In the genomic region with DNA sequence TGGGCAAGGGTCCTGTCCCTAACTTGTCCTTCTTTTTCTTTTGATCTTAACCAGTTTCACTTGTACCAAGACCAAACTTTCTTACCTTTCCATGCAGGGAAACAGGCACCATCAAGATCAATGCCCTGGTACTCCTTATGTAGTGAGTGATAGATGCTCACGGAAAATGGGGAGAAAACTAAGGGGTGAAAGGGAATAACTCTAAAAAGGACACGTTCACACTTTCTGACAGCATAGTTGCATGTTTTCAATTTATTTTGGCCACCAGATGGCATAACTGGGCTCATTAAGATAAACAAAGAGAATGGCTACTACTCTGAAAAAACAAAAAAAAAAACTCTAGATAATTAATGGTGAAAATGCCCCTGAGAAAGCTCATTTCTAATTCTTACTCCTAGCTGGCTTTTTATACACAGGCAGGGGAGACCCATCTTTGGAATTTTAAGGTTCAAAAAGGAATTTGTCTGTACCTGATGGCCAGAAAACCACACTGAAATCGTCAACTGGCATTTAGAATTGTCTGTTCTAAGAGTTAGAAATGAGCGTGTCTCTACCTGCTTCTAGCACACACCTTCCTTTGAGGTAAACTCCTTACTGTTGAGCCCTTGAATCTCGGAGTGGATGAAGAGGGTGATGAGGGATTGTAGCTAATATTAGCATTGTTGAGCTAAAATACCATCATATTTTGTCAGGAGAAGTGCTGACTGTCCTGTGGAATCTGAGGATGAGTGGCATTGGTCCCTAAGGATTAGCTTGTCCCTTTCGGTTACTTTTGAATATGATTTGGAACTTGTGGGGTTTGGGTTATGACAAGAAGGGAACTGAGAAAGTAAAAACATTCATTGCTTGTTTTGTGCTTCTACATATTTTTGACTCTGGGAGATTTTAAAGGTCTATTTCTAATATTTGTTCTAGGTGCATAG, we compare ENCODE assay signal across 1 cellular context.
TF ChIP-seq lines count a peak whose summit lies in the region.

No MANE protein-coding gene starts in this region.

TF ChIP-seq in HepG2, 621 proteins besides CTCF, POLR2A, EP300 and RAD21 (continued from another document and continues in another):
- no peak for TF ChIP-seq NFAT5 (CRISPR knock-in tag; IDR thresholded peaks at IDR 0.05)
- peak; percentile 53; the same call in 1 of the 2 replicates for TF ChIP-seq ZNF557 (CRISPR knock-in tag; IDR thresholded peaks at IDR 0.05)
- TF ChIP-seq EEA1 (CRISPR knock-in tag; IDR thresholded peaks at IDR 0.05; ENCODE audit: borderline replicate concordance): no peak
- TF ChIP-seq GATAD2A (CRISPR knock-in tag; IDR thresholded peaks at IDR 0.05): peak; percentile 27; the same call in 1 of the 2 replicates
- TF ChIP-seq NFIC (IDR thresholded peaks at IDR 0.05; ENCODE audit: low read length): peak; percentile 34; the same call in 1 of the 2 replicates
- peak; percentile 8 for TF ChIP-seq PHF5A (CRISPR knock-in tag; IDR thresholded peaks at IDR 0.05; ENCODE audit: low read depth, unreplicated experiment)
- TF ChIP-seq, protein P1, sequence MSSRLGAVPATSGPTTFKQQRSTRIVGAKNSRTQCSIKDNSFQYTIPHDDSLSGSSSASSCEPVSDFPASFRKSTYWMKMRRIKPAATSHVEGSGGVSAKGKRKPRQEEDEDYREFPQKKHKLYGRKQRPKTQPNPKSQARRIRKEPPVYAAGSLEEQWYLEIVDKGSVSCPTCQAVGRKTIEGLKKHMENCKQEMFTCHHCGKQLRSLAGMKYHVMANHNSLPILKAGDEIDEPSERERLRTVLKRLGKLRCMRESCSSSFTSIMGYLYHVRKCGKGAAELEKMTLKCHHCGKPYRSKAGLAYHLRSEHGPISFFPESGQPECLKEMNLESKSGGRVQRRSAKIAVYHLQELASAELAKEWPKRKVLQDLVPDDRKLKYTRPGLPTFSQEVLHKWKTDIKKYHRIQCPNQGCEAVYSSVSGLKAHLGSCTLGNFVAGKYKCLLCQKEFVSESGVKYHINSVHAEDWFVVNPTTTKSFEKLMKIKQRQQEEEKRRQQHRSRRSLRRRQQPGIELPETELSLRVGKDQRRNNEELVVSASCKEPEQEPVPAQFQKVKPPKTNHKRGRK (CRISPR knock-in tag; IDR thresholded peaks at IDR 0.05): no peak
- TF ChIP-seq ZNF800 (CRISPR knock-in tag; IDR thresholded peaks at IDR 0.05): no peak
- no peak for TF ChIP-seq NCOA1 (CRISPR knock-in tag; IDR thresholded peaks at IDR 0.05)
- TF ChIP-seq, protein P2, sequence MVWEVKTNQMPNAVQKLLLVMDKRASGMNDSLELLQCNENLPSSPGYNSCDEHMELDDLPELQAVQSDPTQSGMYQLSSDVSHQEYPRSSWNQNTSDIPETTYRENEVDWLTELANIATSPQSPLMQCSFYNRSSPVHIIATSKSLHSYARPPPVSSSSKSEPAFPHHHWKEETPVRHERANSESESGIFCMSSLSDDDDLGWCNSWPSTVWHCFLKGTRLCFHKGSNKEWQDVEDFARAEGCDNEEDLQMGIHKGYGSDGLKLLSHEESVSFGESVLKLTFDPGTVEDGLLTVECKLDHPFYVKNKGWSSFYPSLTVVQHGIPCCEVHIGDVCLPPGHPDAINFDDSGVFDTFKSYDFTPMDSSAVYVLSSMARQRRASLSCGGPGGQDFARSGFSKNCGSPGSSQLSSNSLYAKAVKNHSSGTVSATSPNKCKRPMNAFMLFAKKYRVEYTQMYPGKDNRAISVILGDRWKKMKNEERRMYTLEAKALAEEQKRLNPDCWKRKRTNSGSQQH (CRISPR knock-in tag; IDR thresholded peaks at IDR 0.05; ENCODE audit: low read depth): no peak
- TF ChIP-seq ZBTB7B (CRISPR knock-in tag; IDR thresholded peaks at IDR 0.05): peak; percentile 4; the same call in 1 of the 2 replicates
- TF ChIP-seq GLI4 (CRISPR knock-in tag; IDR thresholded peaks at IDR 0.05; ENCODE audit: borderline replicate concordance): no peak
- TF ChIP-seq, protein P3, sequence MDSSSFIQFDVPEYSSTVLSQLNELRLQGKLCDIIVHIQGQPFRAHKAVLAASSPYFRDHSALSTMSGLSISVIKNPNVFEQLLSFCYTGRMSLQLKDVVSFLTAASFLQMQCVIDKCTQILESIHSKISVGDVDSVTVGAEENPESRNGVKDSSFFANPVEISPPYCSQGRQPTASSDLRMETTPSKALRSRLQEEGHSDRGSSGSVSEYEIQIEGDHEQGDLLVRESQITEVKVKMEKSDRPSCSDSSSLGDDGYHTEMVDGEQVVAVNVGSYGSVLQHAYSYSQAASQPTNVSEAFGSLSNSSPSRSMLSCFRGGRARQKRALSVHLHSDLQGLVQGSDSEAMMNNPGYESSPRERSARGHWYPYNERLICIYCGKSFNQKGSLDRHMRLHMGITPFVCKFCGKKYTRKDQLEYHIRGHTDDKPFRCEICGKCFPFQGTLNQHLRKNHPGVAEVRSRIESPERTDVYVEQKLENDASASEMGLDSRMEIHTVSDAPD (CRISPR knock-in tag; IDR thresholded peaks at IDR 0.05): no peak
- no peak for TF ChIP-seq ZNF570 (CRISPR knock-in tag; IDR thresholded peaks at IDR 0.05; ENCODE audit: borderline replicate concordance)
- TF ChIP-seq TFDP2 (CRISPR knock-in tag; IDR thresholded peaks at IDR 0.05): no peak; the same call in 1 of the 2 replicates
- no peak for TF ChIP-seq ZNF782 (CRISPR knock-in tag; IDR thresholded peaks at IDR 0.05; ENCODE audit: borderline replicate concordance)
- no peak for TF ChIP-seq ZNF597 (CRISPR knock-in tag; IDR thresholded peaks at IDR 0.05)
- TF ChIP-seq CEBPG (CRISPR knock-in tag; IDR thresholded peaks at IDR 0.05): no peak
- no peak for TF ChIP-seq ESRRA (CRISPR knock-in tag; IDR thresholded peaks at IDR 0.05; ENCODE audit: low read depth)
- peak; percentile 65; the same call in 1 of the 2 replicates for TF ChIP-seq FOXJ3 (CRISPR knock-in tag; IDR thresholded peaks at IDR 0.05; ENCODE audit: borderline replicate concordance)
- no peak for TF ChIP-seq ZSCAN31 (CRISPR knock-in tag; IDR thresholded peaks at IDR 0.05; ENCODE audit: low read depth)
- TF ChIP-seq SMC3 (IDR thresholded peaks at IDR 0.05; ENCODE audit: low read length): peak; percentile 46; the same call in 1 of the 2 replicates
- TF ChIP-seq PAXIP1 (CRISPR knock-in tag; conservative IDR thresholded peaks at IDR 0.05): no peak
- no peak for TF ChIP-seq BATF2 (CRISPR knock-in tag; IDR thresholded peaks at IDR 0.05)
- TF ChIP-seq MED1 (CRISPR knock-in tag; IDR thresholded peaks at IDR 0.05): peak; percentile 49
- no peak for TF ChIP-seq ZNF501 (CRISPR knock-in tag; IDR thresholded peaks at IDR 0.05)
- no peak for TF ChIP-seq ZNF75D (CRISPR knock-in tag; IDR thresholded peaks at IDR 0.05; ENCODE audit: borderline replicate concordance)
- peak in 1 of 2 experiments; percentile 20; a peak in 1 of 4 replicates for TF ChIP-seq ATF4 (CRISPR knock-in tag; IDR thresholded peaks at IDR 0.05)
